In genomic region chr2:19868705-19869550, GRCh38 we compare ENCODE assay signal across 7 cellular contexts. TPM values are rescaled to one million over a fixed set of nuclear protein-coding genes. Genes with fewer than 3 reads are reported as not detected.
DNase-seq lines count a peak whose midpoint lies in the region; ATAC-seq and TF ChIP-seq lines count a peak whose summit lies in the region.

No MANE protein-coding gene starts in this region.

- H3K9me3 ChIP-seq in mesenchymal stem cell (ENCODE audit: control insufficient read depth, low read length): no peaks in the 10 kb centered on the region

- peaks cover 0 to 5% of the 10 kb centered on the region in 2 experiments for H3K27me3 ChIP-seq in mesenchymal stem cell (ENCODE audit: control insufficient read depth in 1 of 2, insufficient read depth in 1 of 2, low read length in 2 of 2)

- peak overlapping the region; percentile 29 for H2BK120ac ChIP-seq in mesenchymal stem cell (ENCODE audit: low read depth, low read length)

- peak overlapping the region in 1 of 2 experiments; percentile 79 for H2BK12ac ChIP-seq in mesenchymal stem cell (ENCODE audit: low read length in 2 of 2)

- H4K8ac ChIP-seq in mesenchymal stem cell (ENCODE audit: low read length): peak overlapping the region; percentile 90

- WGBS in mesenchymal stem cell: 22% methylated on average over 50 of the region's 51 CpGs

- peak overlapping the region; percentile 87 for H2BK15ac ChIP-seq in mesenchymal stem cell (ENCODE audit: low read depth, poor library complexity, severe bottlenecking)

- H3K4ac ChIP-seq in mesenchymal stem cell (ENCODE audit: low read depth in 1 of 2, low read length in 2 of 2): peak overlapping the region; percentile 39 to 78

- H3K23ac ChIP-seq in mesenchymal stem cell (ENCODE audit: low read length in 2 of 2): no peak overlapping the region

- ATAC-seq in GM19023 (IDR thresholded peaks at IDR 0.05; ENCODE audit: unreplicated experiment) (peak; percentile 75), HG03095 (IDR thresholded peaks at IDR 0.05; ENCODE audit: unreplicated experiment) (peak; percentile 69)

- H3K18ac ChIP-seq in mesenchymal stem cell (ENCODE audit: low read depth in 1 of 2, low read length in 2 of 2): peak overlapping the region; percentile 26 to 54

- no peak overlapping the region for H3K27ac ChIP-seq in mesenchymal stem cell (ENCODE audit: low read length, poor library complexity, severe bottlenecking)

- peak overlapping the region; percentile 83 for H3K9ac ChIP-seq in mesenchymal stem cell (ENCODE audit: low read length)

- H2BK5ac ChIP-seq in mesenchymal stem cell (ENCODE audit: low read depth, low read length, poor library complexity, severe bottlenecking): peak overlapping the region; percentile 22

- peaks cover 23% of the 10 kb centered on the region for H3K4me1 ChIP-seq in mesenchymal stem cell (ENCODE audit: control insufficient read depth, insufficient read depth, low read depth, low read length)

- peaks cover 0 to 3% of the 10 kb centered on the region in 2 experiments for H3K36me3 ChIP-seq in mesenchymal stem cell (ENCODE audit: control insufficient read depth in 1 of 2, insufficient read depth in 2 of 2, low read depth in 1 of 2, low read length in 2 of 2)

- peak overlapping the region; percentile 62 for H2AFZ ChIP-seq in mesenchymal stem cell (ENCODE audit: low read depth, low read length)

- no peaks in the 10 kb centered on the region for H3K79me1 ChIP-seq in mesenchymal stem cell (replicated peaks; ENCODE audit: low read length, poor library complexity, severe bottlenecking)

- H2AK5ac ChIP-seq in mesenchymal stem cell (ENCODE audit: low read length, severe bottlenecking): peak overlapping the region; percentile 49

- H3K14ac ChIP-seq in mesenchymal stem cell (ENCODE audit: low read length in 2 of 2): no peak overlapping the region

- peak overlapping the region; percentile 74 for H3K4me2 ChIP-seq in mesenchymal stem cell (ENCODE audit: low read length, poor library complexity, severe bottlenecking)

- peak; percentile 16 to 56 (median 36) for DNase-seq in activated CD4-positive, CD25-positive, alpha-beta regulatory T cell (lab: John Stamatoyannopoulos, UW)
- DNase-seq in choroid plexus epithelial cell (ENCODE audit: low read depth) (peak; percentile 44), mesenchymal stem cell (peak; percentile 28), UCSD-AML1 (lab: John Stamatoyannopoulos, UW; ENCODE audit: unreplicated experiment) (no peak)
- DNase-seq in stimulated activated CD8-positive, alpha-beta memory T cell treated with anti-CD3 and anti-CD28 coated beads, Interleukin-2, amount 100 ng/mL, for 48 hours (ENCODE audit: low read depth in 2 of 2): peak; percentile 24 to 48

- TF ChIP-seq CTCF in choroid plexus epithelial cell (conservative IDR thresholded peaks at IDR 0.05; ENCODE audit: low read depth, low read length): no peak

- H3K4me3 ChIP-seq in choroid plexus epithelial cell (ENCODE audit: low read depth, low read length) (peak overlapping the region; percentile 67), mesenchymal stem cell (ENCODE audit: insufficient read depth in 1 of 2, low read depth in 1 of 2, low read length in 2 of 2) (peak overlapping the region; percentile 51 to 79)

- no peak overlapping the region for H4K91ac ChIP-seq in mesenchymal stem cell (ENCODE audit: low read length)

RNA-seq across cellular contexts. Expression of gene TTC32, which starts 32.9 kb away (rescaled TPM):
- 5.0 TPM for polyA plus RNA-seq in mesenchymal stem cell (2013, experiment 1 of 2)
- polyA plus RNA-seq in mesenchymal stem cell (2013, experiment 2 of 2): 6.9 TPM
